Comparison of ENCODE assay signal across 19 cellular contexts in genomic region chr16:6105115-6105514, GRCh38.
"Had no signal": no experiment of that assay in that cellular context is flagged by ENCODE, and none has a peak within 500 bp of the region (broad histone marks: within the 10 kb centered on the region; RNA-seq: fewer than 3 reads in every experiment).

No MANE protein-coding gene starts in this region.

- H3K4me3 ChIP-seq: cardiac muscle cell, gastrocnemius medialis, left lung, spleen, thoracic aorta had no signal

- H3K36me3 ChIP-seq: cardiac muscle cell, gastrocnemius medialis, left lung, spleen, thoracic aorta had no signal

- H3K4me1 Mint-ChIP-seq: activated CD4-positive, alpha-beta T cell treated with anti-CD3 and anti-CD28 coated beads, Interleukin-2, amount 10 ng/mL, durations not matched to agents 7 days and 5 days; activated naive CD4-positive, alpha-beta T cell treated with anti-CD3 and anti-CD28 coated beads, Interleukin-2, amount 10 ng/mL, durations not matched to agents 7 days and 5 days; activated naive CD8-positive, alpha-beta T cell treated with anti-CD3 and anti-CD28 coated beads, Interleukin-2, amount 50 U/mL, for 24 hours; nephron; stimulated activated memory B cell treated with anti-CD40 and anti-IgM and Interleukin-4, amounts not matched to agents 10 μg/mL and 1 μg/mL and 100 μg/mL, for 72 hours had no signal

- H3K27ac ChIP-seq: cardiac muscle cell, gastrocnemius medialis, left lung, spleen, thoracic aorta had no signal

- FAIRE-seq: kidney had no signal

- ATAC-seq: activated CD4-positive, CD25-positive, alpha-beta regulatory T cell treated with anti-CD3 and anti-CD28 coated beads, Interleukin-2, amount 50 U/mL, for 24 hours; activated CD8-positive, alpha-beta T cell treated with anti-CD3 and anti-CD28 coated beads, Interleukin-2, amount 10 ng/mL, durations not matched to agents 7 days and 5 days; activated naive CD8-positive, alpha-beta T cell treated with anti-CD3 and anti-CD28 coated beads, Interleukin-2, amount 50 U/mL, for 24 hours; gastrocnemius medialis; left lung; stimulated activated memory B cell treated with anti-CD40 and anti-IgM and Interleukin-4, amounts not matched to agents 10 μg/mL and 1 μg/mL and 100 μg/mL, for 72 hours had no signal

- H3K4me3 Mint-ChIP-seq: activated CD4-positive, alpha-beta T cell treated with anti-CD3 and anti-CD28 coated beads, Interleukin-2, amount 10 ng/mL, durations not matched to agents 7 days and 5 days; activated CD8-positive, alpha-beta T cell treated with anti-CD3 and anti-CD28 coated beads, Interleukin-2, amount 10 ng/mL, durations not matched to agents 7 days and 5 days; activated naive CD4-positive, alpha-beta T cell treated with anti-CD3 and anti-CD28 coated beads, Interleukin-2, amount 10 ng/mL, durations not matched to agents 7 days and 5 days; activated naive CD8-positive, alpha-beta T cell treated with anti-CD3 and anti-CD28 coated beads, Interleukin-2, amount 50 U/mL, for 24 hours; activated T-cell treated with anti-CD3 and anti-CD28 coated beads, Interleukin-2, amount 50 U/mL, for 24 hours; nephron; stimulated activated memory B cell treated with anti-CD40 and anti-IgM and Interleukin-4, amounts not matched to agents 10 μg/mL and 1 μg/mL and 100 μg/mL, for 72 hours had no signal

- H3K27me3 Mint-ChIP-seq: activated CD4-positive, alpha-beta T cell treated with anti-CD3 and anti-CD28 coated beads, Interleukin-2, amount 10 ng/mL, durations not matched to agents 7 days and 5 days; activated naive CD4-positive, alpha-beta T cell treated with anti-CD3 and anti-CD28 coated beads, Interleukin-2, amount 10 ng/mL, durations not matched to agents 7 days and 5 days; activated naive CD8-positive, alpha-beta T cell treated with anti-CD3 and anti-CD28 coated beads, Interleukin-2, amount 50 U/mL, for 24 hours; activated T-cell treated with anti-CD3 and anti-CD28 coated beads, Interleukin-2, amount 50 U/mL, for 24 hours; stimulated activated memory B cell treated with anti-CD40 and anti-IgM and Interleukin-4, amounts not matched to agents 10 μg/mL and 1 μg/mL and 100 μg/mL, for 72 hours had no signal

- H3K36me3 Mint-ChIP-seq: activated naive CD4-positive, alpha-beta T cell treated with anti-CD3 and anti-CD28 coated beads, Interleukin-2, amount 10 ng/mL, durations not matched to agents 7 days and 5 days; stimulated activated memory B cell treated with anti-CD40 and anti-IgM and Interleukin-4, amounts not matched to agents 10 μg/mL and 1 μg/mL and 100 μg/mL, for 72 hours had no signal

- H3K27me3 ChIP-seq: cardiac muscle cell, gastrocnemius medialis, left lung, spleen had no signal

- DNase-seq: activated CD4-positive, alpha-beta T cell treated with anti-CD3 and anti-CD28 coated beads, Interleukin-2, amount 10 ng/mL, durations not matched to agents 7 days and 5 days; activated CD8-positive, alpha-beta T cell treated with anti-CD3 and anti-CD28 coated beads, Interleukin-2, amount 10 ng/mL, durations not matched to agents 7 days and 5 days; activated naive CD4-positive, alpha-beta T cell treated with anti-CD3 and anti-CD28 coated beads, Interleukin-2, amount 10 ng/mL, durations not matched to agents 7 days and 5 days; activated naive CD8-positive, alpha-beta T cell treated with anti-CD3 and anti-CD28 coated beads, Interleukin-2, amount 50 U/mL, for 24 hours; activated T-cell treated with anti-CD3 and anti-CD28 coated beads, Interleukin-2, amount 50 U/mL, for 24 hours; aorta; dermis blood vessel endothelial cell; gastrocnemius medialis; kidney; left lung; midbrain; spleen; stimulated activated CD4-positive, alpha-beta T cell treated with anti-CD3 and anti-CD28 coated beads, Interleukin-4, amount 100 ng/mL, for 4 hours; T-helper 9 cell had no signal

- H3K27ac Mint-ChIP-seq: activated CD4-positive, alpha-beta T cell treated with anti-CD3 and anti-CD28 coated beads, Interleukin-2, amount 10 ng/mL, durations not matched to agents 7 days and 5 days; activated CD8-positive, alpha-beta T cell treated with anti-CD3 and anti-CD28 coated beads, Interleukin-2, amount 10 ng/mL, durations not matched to agents 7 days and 5 days; activated naive CD4-positive, alpha-beta T cell treated with anti-CD3 and anti-CD28 coated beads, Interleukin-2, amount 10 ng/mL, durations not matched to agents 7 days and 5 days; activated naive CD8-positive, alpha-beta T cell treated with anti-CD3 and anti-CD28 coated beads, Interleukin-2, amount 50 U/mL, for 24 hours; activated T-cell treated with anti-CD3 and anti-CD28 coated beads, Interleukin-2, amount 50 U/mL, for 24 hours; nephron; stimulated activated memory B cell treated with anti-CD40 and anti-IgM and Interleukin-4, amounts not matched to agents 10 μg/mL and 1 μg/mL and 100 μg/mL, for 72 hours had no signal

- H3K9me3 Mint-ChIP-seq: activated CD4-positive, alpha-beta T cell treated with anti-CD3 and anti-CD28 coated beads, Interleukin-2, amount 10 ng/mL, durations not matched to agents 7 days and 5 days; nephron had no signal
